ENCODE assay signal across 10 cellular contexts in genomic region chr7:43612599-43613589, GRCh38. TPM values are rescaled to one million over a fixed set of nuclear protein-coding genes. Genes with fewer than 3 reads are reported as not detected.
DNase-seq lines count a peak whose midpoint lies in the region; ATAC-seq and TF ChIP-seq lines count a peak whose summit lies in the region.
"Had no signal": no experiment of that assay in that cellular context is flagged by ENCODE, and none has a peak within 500 bp of the region (broad histone marks: within the 10 kb centered on the region; RNA-seq: fewer than 3 reads in every experiment).

No MANE protein-coding gene starts in this region.

- peaks cover 35 to 66% of the 10 kb centered on the region in 2 donors for H3K4me1 Mint-ChIP-seq in effector memory CD8-positive, alpha-beta T cell (ENCODE audit: low read depth in 2 of 2)

- H3K9me3 ChIP-seq in right atrium auricular region (no peaks in the 10 kb centered on the region), vagina (no peaks in the 10 kb centered on the region), prostate gland (no peaks in the 10 kb centered on the region)

- ATAC-seq in Right ventricle myocardium superior (ENCODE audit: poor library complexity) (peak; percentile 22), HG03460 (IDR thresholded peaks at IDR 0.05; ENCODE audit: unreplicated experiment) (peak; percentile 56), HG03025 (IDR thresholded peaks at IDR 0.05; ENCODE audit: low FRiP score, unreplicated experiment) (no peak)
- peak; percentile 47 for ATAC-seq in effector memory CD8-positive, alpha-beta T cell (replicated peaks)

- H3K27me3 ChIP-seq in right atrium auricular region, result no peaks in the 10 kb centered on the region
- H3K27me3 ChIP-seq in vagina, result no peaks in the 10 kb centered on the region
- H3K27me3 ChIP-seq in prostate gland (replicated peaks; ENCODE audit: insufficient read depth), result no peaks in the 10 kb centered on the region

- H3K4me3 ChIP-seq in right atrium auricular region (no peak overlapping the region), vagina (no peak overlapping the region), prostate gland (no peak overlapping the region)

- DNase-seq in Right ventricle myocardium superior (no peak), right atrium auricular region (ENCODE audit: low spot score) (no peak), vagina (ENCODE audit: extremely low spot score in 2 of 2) (no peak), prostate gland (ENCODE audit: low spot score) (no peak), SIG-M5 (lab: John Stamatoyannopoulos, UW) (no peak)
- DNase-seq in effector memory CD8-positive, alpha-beta T cell, result no peak
- DNase-seq: effector CD4-positive, alpha-beta T cell; NCI-H2107 had no signal

- peak overlapping the region; percentile 88 to 96 for H3K27ac Mint-ChIP-seq in effector memory CD8-positive, alpha-beta T cell

- WGBS in prostate gland, result 51% methylated on average over 3 of the region's 3 CpGs

- peaks cover 53% of the 10 kb centered on the region for H3K36me3 Mint-ChIP-seq in effector memory CD8-positive, alpha-beta T cell (ENCODE audit: insufficient read depth)

- peak overlapping the region; percentile 30 to 72 for H3K4me3 Mint-ChIP-seq in effector memory CD8-positive, alpha-beta T cell

- no peaks in the 10 kb centered on the region for H3K9me3 Mint-ChIP-seq in effector memory CD8-positive, alpha-beta T cell

- intact Hi-C loops in Right ventricle myocardium superior (cut with DNase I) (no loop called here), vagina (cut with DNase I) (no loop called here), prostate gland (cut with DNase I) (no loop called here)

- TF ChIP-seq CTCF in right atrium auricular region (IDR thresholded peaks at IDR 0.05) (no peak), vagina (IDR thresholded peaks at IDR 0.05) (no peak), prostate gland (IDR thresholded peaks at IDR 0.05) (no peak)

- H3K4me1 ChIP-seq in right atrium auricular region (peaks cover 0 to 20% of the 10 kb centered on the region in 2 donors), vagina (peaks cover 24% of the 10 kb centered on the region), prostate gland (replicated peaks) (no peaks in the 10 kb centered on the region)

- H3K27ac ChIP-seq in right atrium auricular region, result peak overlapping the region in 1 of 2 donors; percentile 14
- H3K27ac ChIP-seq in vagina, result peak overlapping the region; percentile 30
- H3K27ac ChIP-seq in prostate gland, result no peak overlapping the region

- H3K36me3 ChIP-seq in right atrium auricular region, result peaks cover 16% of the 10 kb centered on the region
- H3K36me3 ChIP-seq in vagina, result no peaks in the 10 kb centered on the region
- H3K36me3 ChIP-seq in prostate gland, result no peaks in the 10 kb centered on the region

- H3K27me3 Mint-ChIP-seq in effector memory CD8-positive, alpha-beta T cell, result no peaks in the 10 kb centered on the region

- TF ChIP-seq POLR2A in vagina (IDR thresholded peaks at IDR 0.05), result no peak
- no peak for TF ChIP-seq POLR2A in prostate gland (IDR thresholded peaks at IDR 0.05)

RNA-seq across cellular contexts. Expression of gene STK17A, which starts 30.0 kb away (rescaled TPM):
- total RNA-seq in Right ventricle myocardium superior (23.8 TPM), right atrium auricular region (10 to 100 TPM; 15.6 to 25.9 TPM), vagina (16.7 TPM), prostate gland (1 to 10 TPM; 6.8 to 8.2 TPM)
